ENCODE assay signal across 19 cellular contexts in the genomic region with DNA sequence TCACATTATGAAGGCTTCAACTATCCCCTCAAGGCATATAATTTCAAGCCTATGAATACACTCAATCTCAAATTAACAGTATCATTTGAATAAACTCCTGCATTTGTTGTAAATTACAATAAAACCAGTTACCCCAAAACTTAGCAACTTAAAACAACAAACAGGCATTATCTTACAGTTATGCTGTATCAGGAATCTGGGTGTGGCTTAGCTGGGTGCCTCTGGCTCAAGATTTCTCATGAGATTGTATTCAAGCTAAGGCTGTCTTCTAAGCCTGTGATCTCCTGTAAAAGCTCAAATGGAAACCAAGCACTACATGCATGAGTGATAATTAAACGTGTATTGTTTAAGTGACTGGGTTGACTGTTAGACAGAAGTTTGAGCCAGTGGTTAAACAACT.
A peak's percentile ranks its signal among the peaks of the same experiment; 100 is the strongest.
DNase-seq lines count a peak whose midpoint lies in the region; ATAC-seq and TF ChIP-seq lines count a peak whose summit lies in the region.
"Had no signal": no experiment of that assay in that cellular context is flagged by ENCODE, and none has a peak within 500 bp of the region (broad histone marks: within the 10 kb centered on the region; RNA-seq: fewer than 3 reads in every experiment).

No MANE protein-coding gene starts in this region.

- H3K4ac ChIP-seq in mesendoderm (ENCODE audit: low read depth, low read length) = no peak overlapping the region

- H4K5ac ChIP-seq in mesendoderm (ENCODE audit: low read length) = no peak overlapping the region

- no peak overlapping the region for H3K27ac ChIP-seq in mesendoderm (ENCODE audit: low read depth, low read length)
- H3K27ac ChIP-seq: BLaER1, C4-2B had no signal

- no peaks in the 10 kb centered on the region for H3K79me1 ChIP-seq in mesendoderm (ENCODE audit: low read length)

- no peak overlapping the region for H3K4me3 ChIP-seq in mesendoderm (ENCODE audit: low read length)
- H3K4me3 ChIP-seq: BLaER1, GM23338 had no signal

- H3K4me2 ChIP-seq in mesendoderm (ENCODE audit: low read length) = no peak overlapping the region
- H3K4me2 ChIP-seq: BLaER1, GM23338 had no signal

- ATAC-seq in esophagus mucosa (peak; percentile 48), GM18502 (IDR thresholded peaks at IDR 0.05; ENCODE audit: poor library complexity, unreplicated experiment) (no peak)
- no peak for ATAC-seq in stimulated activated naive CD8-positive, alpha-beta T cell treated with anti-CD3 and anti-CD28 coated beads, Interleukin-15, amount 100 ng/mL, for 72 hours
- ATAC-seq: CD8-positive, alpha-beta T cell; GM23338; HCT116 had no signal

- no peaks in the 10 kb centered on the region for H3K27me3 Mint-ChIP-seq in stimulated activated naive CD8-positive, alpha-beta T cell treated with anti-CD3 and anti-CD28 coated beads, Interleukin-15, amount 100 ng/mL, for 72 hours
- H3K27me3 Mint-ChIP-seq: B cell; CD4-positive, CD25-positive, alpha-beta regulatory T cell had no signal

- H3K56ac ChIP-seq in mesendoderm (ENCODE audit: low read length) = no peak overlapping the region

- no CpG with 5 or more reads among the region's 1 CpG for WGBS in mesendoderm (ENCODE audit: extremely low coverage, insufficient coverage, low lambda C conversion rate)

- H2AK5ac ChIP-seq in mesendoderm (ENCODE audit: low read length) = no peak overlapping the region

- no peak overlapping the region for H2BK120ac ChIP-seq in mesendoderm (ENCODE audit: low read depth, low read length)

- no peaks in the 10 kb centered on the region for H3K79me2 ChIP-seq in mesendoderm (ENCODE audit: control insufficient read depth, insufficient read depth, low read length)

- TF ChIP-seq RAD21 in Ishikawa (IDR thresholded peaks at IDR 0.05; ENCODE audit: low read depth) = no peak

- no peak overlapping the region for H2BK15ac ChIP-seq in mesendoderm (replicated peaks; ENCODE audit: low read depth)

- H3K18ac ChIP-seq in mesendoderm (ENCODE audit: low read length) = no peak overlapping the region

- H3K9me3 Mint-ChIP-seq in stimulated activated naive CD8-positive, alpha-beta T cell treated with anti-CD3 and anti-CD28 coated beads, Interleukin-15, amount 100 ng/mL, for 72 hours = peaks cover 6 to 13% of the 10 kb centered on the region in 2 donors

- no peaks in the 10 kb centered on the region for H3K27me3 ChIP-seq in mesendoderm (ENCODE audit: insufficient read depth, low read length, poor library complexity)
- H3K27me3 ChIP-seq: BLaER1 had no signal

- H4K8ac ChIP-seq in mesendoderm (ENCODE audit: low read depth, low read length) = no peak overlapping the region

- H3K9ac ChIP-seq in mesendoderm (ENCODE audit: low read length) = no peak overlapping the region
- H3K9ac ChIP-seq: BLaER1 had no signal

- H3K36me3 ChIP-seq in mesendoderm (ENCODE audit: control insufficient read depth, insufficient read depth, low read length) = no peaks in the 10 kb centered on the region
- H3K36me3 ChIP-seq: BLaER1 had no signal

- TF ChIP-seq EP300 in Ishikawa (IDR thresholded peaks at IDR 0.05; ENCODE audit: borderline replicate concordance) = no peak; the same call in 1 of the 2 replicates

- H3K4me1 Mint-ChIP-seq in stimulated activated naive CD8-positive, alpha-beta T cell treated with anti-CD3 and anti-CD28 coated beads, Interleukin-15, amount 100 ng/mL, for 72 hours = no peaks in the 10 kb centered on the region
- H3K4me1 Mint-ChIP-seq: B cell; CD4-positive, CD25-positive, alpha-beta regulatory T cell; GM23338; H9 had no signal

- H3K27ac Mint-ChIP-seq in stimulated activated naive CD8-positive, alpha-beta T cell treated with anti-CD3 and anti-CD28 coated beads, Interleukin-15, amount 100 ng/mL, for 72 hours = no peak overlapping the region
- H3K27ac Mint-ChIP-seq: B cell; CD4-positive, CD25-positive, alpha-beta regulatory T cell; CD8-positive, alpha-beta T cell; GM23338; H9 had no signal

- H2BK5ac ChIP-seq in mesendoderm (ENCODE audit: low read length) = no peak overlapping the region

- DNase-seq in NCI-H69 (lab: John Stamatoyannopoulos, UW) (peak; percentile 42), mesendoderm (peak; percentile 81), NCI-H2081 (lab: John Stamatoyannopoulos, UW) (no peak), AG20443 (ENCODE audit: low spot score) (no peak)
- no peak for DNase-seq in stimulated activated naive CD8-positive, alpha-beta T cell treated with anti-CD3 and anti-CD28 coated beads, Interleukin-15, amount 100 ng/mL, for 72 hours
- DNase-seq: Caco-2; CD4-positive, CD25-positive, alpha-beta regulatory T cell; CD8-positive, alpha-beta T cell; DMS153; DND-41; H9 had no signal

- H3K4me3 Mint-ChIP-seq in stimulated activated naive CD8-positive, alpha-beta T cell treated with anti-CD3 and anti-CD28 coated beads, Interleukin-15, amount 100 ng/mL, for 72 hours = no peak overlapping the region
- H3K4me3 Mint-ChIP-seq: B cell; CD4-positive, CD25-positive, alpha-beta regulatory T cell; CD8-positive, alpha-beta T cell; GM23338; H9 had no signal

- no peaks in the 10 kb centered on the region for H3K4me1 ChIP-seq in mesendoderm (ENCODE audit: control insufficient read depth, low read depth, low read length)
- H3K4me1 ChIP-seq: BLaER1, Caco-2 had no signal

- no peak overlapping the region for H3K23ac ChIP-seq in mesendoderm (ENCODE audit: low read length)

TF ChIP-seq in Ishikawa, 13 proteins besides CTCF, POLR2A, EP300 and RAD21:
- TF ChIP-seq TEAD4 (IDR thresholded peaks at IDR 0.05) (peak; percentile 32; the same call in 1 of the 2 replicates), NFIC (IDR thresholded peaks at IDR 0.05) (0 out of 2 replicates have a peak, but pooled peaks have one; percentile 12), ZBTB7A (IDR thresholded peaks at IDR 0.05; ENCODE audit: low read depth) (no peak)
- TF ChIP-seq, protein P1, sequence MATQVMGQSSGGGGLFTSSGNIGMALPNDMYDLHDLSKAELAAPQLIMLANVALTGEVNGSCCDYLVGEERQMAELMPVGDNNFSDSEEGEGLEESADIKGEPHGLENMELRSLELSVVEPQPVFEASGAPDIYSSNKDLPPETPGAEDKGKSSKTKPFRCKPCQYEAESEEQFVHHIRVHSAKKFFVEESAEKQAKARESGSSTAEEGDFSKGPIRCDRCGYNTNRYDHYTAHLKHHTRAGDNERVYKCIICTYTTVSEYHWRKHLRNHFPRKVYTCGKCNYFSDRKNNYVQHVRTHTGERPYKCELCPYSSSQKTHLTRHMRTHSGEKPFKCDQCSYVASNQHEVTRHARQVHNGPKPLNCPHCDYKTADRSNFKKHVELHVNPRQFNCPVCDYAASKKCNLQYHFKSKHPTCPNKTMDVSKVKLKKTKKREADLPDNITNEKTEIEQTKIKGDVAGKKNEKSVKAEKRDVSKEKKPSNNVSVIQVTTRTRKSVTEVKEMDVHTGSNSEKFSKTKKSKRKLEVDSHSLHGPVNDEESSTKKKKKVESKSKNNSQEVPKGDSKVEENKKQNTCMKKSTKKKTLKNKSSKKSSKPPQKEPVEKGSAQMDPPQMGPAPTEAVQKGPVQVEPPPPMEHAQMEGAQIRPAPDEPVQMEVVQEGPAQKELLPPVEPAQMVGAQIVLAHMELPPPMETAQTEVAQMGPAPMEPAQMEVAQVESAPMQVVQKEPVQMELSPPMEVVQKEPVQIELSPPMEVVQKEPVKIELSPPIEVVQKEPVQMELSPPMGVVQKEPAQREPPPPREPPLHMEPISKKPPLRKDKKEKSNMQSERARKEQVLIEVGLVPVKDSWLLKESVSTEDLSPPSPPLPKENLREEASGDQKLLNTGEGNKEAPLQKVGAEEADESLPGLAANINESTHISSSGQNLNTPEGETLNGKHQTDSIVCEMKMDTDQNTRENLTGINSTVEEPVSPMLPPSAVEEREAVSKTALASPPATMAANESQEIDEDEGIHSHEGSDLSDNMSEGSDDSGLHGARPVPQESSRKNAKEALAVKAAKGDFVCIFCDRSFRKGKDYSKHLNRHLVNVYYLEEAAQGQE (IDR thresholded peaks at IDR 0.05; ENCODE audit: low read depth) = no peak

Comparison
In these comparisons a context has a peak if more than half of its experiments do, and no peak if none do; other contexts are left out.
1. DNase-seq: peak in NCI-H69 (single experiment) and mesendoderm (single experiment); none in NCI-H2081 (0 of 2), stimulated activated naive CD8-positive, alpha-beta T cell treated with anti-CD3 and anti-CD28 coated beads, Interleukin-15, amount 100 ng/mL, for 72 hours (0 of 2) and AG20443 (single experiment).